In genomic region chr9:134457321-134457923, GRCh38 we compare ENCODE assay signal across 11 cellular contexts.
DNase-seq lines count a peak whose midpoint lies in the region; ATAC-seq and TF ChIP-seq lines count a peak whose summit lies in the region.
"Had no signal": no experiment of that assay in that cellular context is flagged by ENCODE, and none has a peak within 500 bp of the region (broad histone marks: within the 10 kb centered on the region; RNA-seq: fewer than 3 reads in every experiment).

No MANE protein-coding gene starts in this region.

- H3K27me3 ChIP-seq in stomach smooth muscle (ENCODE audit: control insufficient read depth in 1 of 2, insufficient read depth in 2 of 2, low read length in 2 of 2), result no peaks in the 10 kb centered on the region
- H3K27me3 ChIP-seq: SJCRH30 had no signal

- H3K9ac ChIP-seq in stomach smooth muscle (ENCODE audit: low read length in 2 of 2), result peak overlapping the region in 1 of 2 donors; percentile 64
- H3K9ac ChIP-seq: parathyroid adenoma had no signal

- H3K9me3 Mint-ChIP-seq in T-helper 1 cell treated with Interleukin-12 subunit alpha and Interleukin-12 subunit beta and Interleukin-4 antibody, amounts not matched to agents 30 μg/mL and 1 μg/mL, for 36 hours, result no peaks in the 10 kb centered on the region
- no peaks in the 10 kb centered on the region for H3K9me3 Mint-ChIP-seq in activated T-helper 2 cell treated with anti-CD3 and anti-CD28 coated beads, Interferon-gamma antibody, Interleukin-2, Interleukin-4, amounts not matched to agents 10 μg/mL and 5 μg/mL and 100 μg/mL, durations not matched to agents 14 hours and 24 hours and 36 hours
- H3K9me3 Mint-ChIP-seq in memory B cell, result no peaks in the 10 kb centered on the region
- peaks cover 2% of the 10 kb centered on the region for H3K9me3 Mint-ChIP-seq in glutamatergic neuron (ENCODE audit: unreplicated experiment)

- no peak overlapping the region for H3K4me3 Mint-ChIP-seq in T-helper 1 cell treated with Interleukin-12 subunit alpha and Interleukin-12 subunit beta and Interleukin-4 antibody, amounts not matched to agents 30 μg/mL and 1 μg/mL, for 36 hours
- no peak overlapping the region for H3K4me3 Mint-ChIP-seq in activated T-helper 2 cell treated with anti-CD3 and anti-CD28 coated beads, Interferon-gamma antibody, Interleukin-2, Interleukin-4, amounts not matched to agents 10 μg/mL and 5 μg/mL and 100 μg/mL, durations not matched to agents 14 hours and 24 hours and 36 hours (ENCODE audit: low read depth)
- H3K4me3 Mint-ChIP-seq in memory B cell (no peak overlapping the region), glutamatergic neuron (ENCODE audit: unreplicated experiment) (no peak overlapping the region)

- no peak for DNase-seq in T-helper 1 cell
- no peak for DNase-seq in activated T-helper 2 cell treated with anti-CD3 and anti-CD28 coated beads, Interferon-gamma antibody, Interleukin-2, Interleukin-4, amounts not matched to agents 10 μg/mL and 5 μg/mL and 100 μg/mL, durations not matched to agents 14 hours and 24 hours and 36 hours (ENCODE audit: low spot score)
- DNase-seq in memory B cell (ENCODE audit: low spot score in 2 of 2), result no peak
- DNase-seq in glutamatergic neuron, result no peak
- DNase-seq in NCI-H526 (lab: John Stamatoyannopoulos, UW), result no peak
- DNase-seq: amygdala, SJCRH30 had no signal

- no peaks in the 10 kb centered on the region for H3K36me3 ChIP-seq in stomach smooth muscle (ENCODE audit: control insufficient read depth in 2 of 2, insufficient read depth in 2 of 2, low read length in 2 of 2)
- H3K36me3 ChIP-seq: SJCRH30 had no signal

- H3K4me1 ChIP-seq in stomach smooth muscle (ENCODE audit: control insufficient read depth, insufficient read depth, low read length), result peaks cover 37% of the 10 kb centered on the region
- H3K4me1 ChIP-seq: parathyroid adenoma had no signal

- intact Hi-C loops in activated T-helper 2 cell treated with anti-CD3 and anti-CD28 coated beads, Interferon-gamma antibody, Interleukin-2, Interleukin-4, amounts not matched to agents 10 μg/mL and 5 μg/mL and 100 μg/mL, durations not matched to agents 14 hours and 24 hours and 36 hours (cut with micrococcal nuclease), result no loop called here

- peaks cover 6% of the 10 kb centered on the region for H3K4me1 Mint-ChIP-seq in T-helper 1 cell treated with Interleukin-12 subunit alpha and Interleukin-12 subunit beta and Interleukin-4 antibody, amounts not matched to agents 30 μg/mL and 1 μg/mL, for 36 hours (ENCODE audit: low read depth)
- H3K4me1 Mint-ChIP-seq in activated T-helper 2 cell treated with anti-CD3 and anti-CD28 coated beads, Interferon-gamma antibody, Interleukin-2, Interleukin-4, amounts not matched to agents 10 μg/mL and 5 μg/mL and 100 μg/mL, durations not matched to agents 14 hours and 24 hours and 36 hours (ENCODE audit: low read depth), result peaks cover 10% of the 10 kb centered on the region
- H3K4me1 Mint-ChIP-seq in memory B cell, result peaks cover 7% of the 10 kb centered on the region
- H3K4me1 Mint-ChIP-seq in glutamatergic neuron (ENCODE audit: low read depth, unreplicated experiment), result peaks cover 4% of the 10 kb centered on the region

- ATAC-seq in memory B cell (ENCODE audit: low read depth) (no peak), HG02840 (IDR thresholded peaks at IDR 0.05; ENCODE audit: low FRiP score, unreplicated experiment) (no peak)

- peaks cover 0 to 7% of the 10 kb centered on the region in 2 donors for H3K9me3 ChIP-seq in stomach smooth muscle (ENCODE audit: control insufficient read depth in 2 of 2, low read length in 2 of 2)
- H3K9me3 ChIP-seq: SJCRH30 had no signal

- H3K27ac ChIP-seq in stomach smooth muscle (ENCODE audit: low read length), result peak overlapping the region; percentile 80

- H3K27me3 Mint-ChIP-seq in T-helper 1 cell treated with Interleukin-12 subunit alpha and Interleukin-12 subunit beta and Interleukin-4 antibody, amounts not matched to agents 30 μg/mL and 1 μg/mL, for 36 hours (ENCODE audit: low read depth), result no peaks in the 10 kb centered on the region
- no peaks in the 10 kb centered on the region for H3K27me3 Mint-ChIP-seq in activated T-helper 2 cell treated with anti-CD3 and anti-CD28 coated beads, Interferon-gamma antibody, Interleukin-2, Interleukin-4, amounts not matched to agents 10 μg/mL and 5 μg/mL and 100 μg/mL, durations not matched to agents 14 hours and 24 hours and 36 hours (ENCODE audit: low read depth)
- H3K27me3 Mint-ChIP-seq in memory B cell, result peaks cover 4% of the 10 kb centered on the region
- peaks cover 6% of the 10 kb centered on the region for H3K27me3 Mint-ChIP-seq in glutamatergic neuron (ENCODE audit: unreplicated experiment)

- H3K27ac Mint-ChIP-seq in T-helper 1 cell treated with Interleukin-12 subunit alpha and Interleukin-12 subunit beta and Interleukin-4 antibody, amounts not matched to agents 30 μg/mL and 1 μg/mL, for 36 hours, result peak overlapping the region; percentile 15
- peak overlapping the region; percentile 91 for H3K27ac Mint-ChIP-seq in activated T-helper 2 cell treated with anti-CD3 and anti-CD28 coated beads, Interferon-gamma antibody, Interleukin-2, Interleukin-4, amounts not matched to agents 10 μg/mL and 5 μg/mL and 100 μg/mL, durations not matched to agents 14 hours and 24 hours and 36 hours
- H3K27ac Mint-ChIP-seq in memory B cell (peak overlapping the region; percentile 50), glutamatergic neuron (ENCODE audit: unreplicated experiment) (no peak overlapping the region)

- H3K4me3 ChIP-seq in stomach smooth muscle (ENCODE audit: low read length in 2 of 2), result no peak overlapping the region

- TF ChIP-seq CTCF in glutamatergic neuron (IDR thresholded peaks at IDR 0.05; ENCODE audit: partially characterized antibody, unreplicated experiment), result no peak

- H3K36me3 Mint-ChIP-seq in T-helper 1 cell treated with Interleukin-12 subunit alpha and Interleukin-12 subunit beta and Interleukin-4 antibody, amounts not matched to agents 30 μg/mL and 1 μg/mL, for 36 hours (ENCODE audit: low read depth), result no peaks in the 10 kb centered on the region
- H3K36me3 Mint-ChIP-seq in activated T-helper 2 cell treated with anti-CD3 and anti-CD28 coated beads, Interferon-gamma antibody, Interleukin-2, Interleukin-4, amounts not matched to agents 10 μg/mL and 5 μg/mL and 100 μg/mL, durations not matched to agents 14 hours and 24 hours and 36 hours (ENCODE audit: low read depth), result no peaks in the 10 kb centered on the region
- H3K36me3 Mint-ChIP-seq in memory B cell (no peaks in the 10 kb centered on the region), glutamatergic neuron (ENCODE audit: unreplicated experiment) (no peaks in the 10 kb centered on the region)
